1 cellular context compared by ENCODE assay signal in the genomic region with DNA sequence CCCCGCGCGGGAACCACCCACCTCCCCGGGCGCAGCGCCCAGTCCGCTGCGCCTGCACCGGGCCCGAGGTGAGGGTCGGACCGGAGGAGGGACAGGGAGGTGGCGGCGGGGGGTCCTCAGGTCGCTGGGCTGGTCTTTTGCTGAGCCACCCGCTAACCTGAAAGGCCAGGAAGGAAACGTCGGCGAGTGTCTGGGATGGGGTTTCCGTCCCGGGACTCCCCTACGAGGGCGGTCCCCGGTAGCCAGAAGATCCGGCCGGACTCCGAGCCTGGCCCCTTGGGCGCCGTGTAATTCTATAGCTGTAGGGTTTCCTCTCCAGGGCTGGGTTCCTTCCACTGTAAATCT.
TF ChIP-seq lines count a peak whose summit lies in the region.

No MANE protein-coding gene starts in this region.

TF ChIP-seq in WTC11, 78 proteins besides CTCF, POLR2A, EP300 and RAD21 (continued from another document):
- TF ChIP-seq, protein P1, sequence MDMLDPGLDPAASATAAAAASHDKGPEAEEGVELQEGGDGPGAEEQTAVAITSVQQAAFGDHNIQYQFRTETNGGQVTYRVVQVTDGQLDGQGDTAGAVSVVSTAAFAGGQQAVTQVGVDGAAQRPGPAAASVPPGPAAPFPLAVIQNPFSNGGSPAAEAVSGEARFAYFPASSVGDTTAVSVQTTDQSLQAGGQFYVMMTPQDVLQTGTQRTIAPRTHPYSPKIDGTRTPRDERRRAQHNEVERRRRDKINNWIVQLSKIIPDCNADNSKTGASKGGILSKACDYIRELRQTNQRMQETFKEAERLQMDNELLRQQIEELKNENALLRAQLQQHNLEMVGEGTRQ (CRISPR knock-in tag; IDR thresholded peaks at IDR 0.05), result no peak
- TF ChIP-seq ZNF138 (CRISPR knock-in tag; conservative IDR thresholded peaks at IDR 0.05), result no peak
- TF ChIP-seq, protein P2, sequence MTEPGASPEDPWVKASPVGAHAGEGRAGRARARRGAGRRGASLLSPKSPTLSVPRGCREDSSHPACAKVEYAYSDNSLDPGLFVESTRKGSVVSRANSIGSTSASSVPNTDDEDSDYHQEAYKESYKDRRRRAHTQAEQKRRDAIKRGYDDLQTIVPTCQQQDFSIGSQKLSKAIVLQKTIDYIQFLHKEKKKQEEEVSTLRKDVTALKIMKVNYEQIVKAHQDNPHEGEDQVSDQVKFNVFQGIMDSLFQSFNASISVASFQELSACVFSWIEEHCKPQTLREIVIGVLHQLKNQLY (CRISPR knock-in tag; IDR thresholded peaks at IDR 0.05), result no peak
